In genomic region chr1:41341756-41342562, GRCh38 we compare ENCODE assay signal across 10 cellular contexts. TPM values are rescaled to one million over a fixed set of nuclear protein-coding genes. Genes with fewer than 3 reads are reported as not detected.
DNase-seq lines count a peak whose midpoint lies in the region; ATAC-seq and TF ChIP-seq lines count a peak whose summit lies in the region.
"Had no signal": no experiment of that assay in that cellular context is flagged by ENCODE, and none has a peak within 500 bp of the region (broad histone marks: within the 10 kb centered on the region; RNA-seq: fewer than 3 reads in every experiment).

No MANE protein-coding gene starts in this region.

- no peak overlapping the region for H3K4me3 Mint-ChIP-seq in GM23338
- H3K4me3 Mint-ChIP-seq in effector memory CD8-positive, alpha-beta T cell = peak overlapping the region in 1 of 2 donors; percentile 28
- H3K4me3 Mint-ChIP-seq: activated CD8-positive, alpha-beta T cell treated with anti-CD3 and anti-CD28 coated beads for 36 hours had no signal

- no peaks in the 10 kb centered on the region for H3K36me3 ChIP-seq in GM23338 (ENCODE audit: insufficient read depth)

- H3K4me1 ChIP-seq in GM23338 (ENCODE audit: insufficient read depth) = no peaks in the 10 kb centered on the region

- H3K27ac ChIP-seq in GM23338 (ENCODE audit: low read depth) = no peak overlapping the region

- H3K4me1 Mint-ChIP-seq in GM23338 = peaks cover 7% of the 10 kb centered on the region
- peaks cover 12 to 14% of the 10 kb centered on the region in 2 donors for H3K4me1 Mint-ChIP-seq in effector memory CD8-positive, alpha-beta T cell (ENCODE audit: low read depth in 2 of 2)

- no peaks in the 10 kb centered on the region for H3K9me2 ChIP-seq in GM23338 (ENCODE audit: insufficient read depth)

- no peaks in the 10 kb centered on the region for H4K20me1 ChIP-seq in GM23338 (replicated peaks; ENCODE audit: insufficient read depth)

- no peaks in the 10 kb centered on the region; the same call in 2 of the 3 replicates for H3K36me3 Mint-ChIP-seq in GM23338 (ENCODE audit: low read depth)
- peaks cover 4% of the 10 kb centered on the region for H3K36me3 Mint-ChIP-seq in effector memory CD8-positive, alpha-beta T cell (ENCODE audit: insufficient read depth)

- H3K9me3 Mint-ChIP-seq in GM23338 = peaks cover 7% of the 10 kb centered on the region; the same call in 2 of the 3 replicates
- H3K9me3 Mint-ChIP-seq in effector memory CD8-positive, alpha-beta T cell = no peaks in the 10 kb centered on the region

- ATAC-seq in GM23338 (peak; percentile 70), GM21825 (IDR thresholded peaks at IDR 0.05; ENCODE audit: unreplicated experiment) (no peak), HG03095 (IDR thresholded peaks at IDR 0.05; ENCODE audit: unreplicated experiment) (no peak), GM21367 (IDR thresholded peaks at IDR 0.05; ENCODE audit: unreplicated experiment) (no peak)
- ATAC-seq in effector memory CD8-positive, alpha-beta T cell (replicated peaks) = peak; percentile 55
- ATAC-seq: activated CD8-positive, alpha-beta T cell treated with anti-CD3 and anti-CD28 coated beads for 36 hours had no signal

- no peak overlapping the region for H3K27ac Mint-ChIP-seq in GM23338
- H3K27ac Mint-ChIP-seq in effector memory CD8-positive, alpha-beta T cell = peak overlapping the region in 1 of 2 donors; percentile 1
- H3K27ac Mint-ChIP-seq: activated CD8-positive, alpha-beta T cell treated with anti-CD3 and anti-CD28 coated beads for 36 hours had no signal

- no peaks in the 10 kb centered on the region for H3F3A ChIP-seq in GM23338 (replicated peaks; ENCODE audit: low read depth)

- no peak for DNase-seq in GM23338 (ENCODE audit: low spot score)
- peak; percentile 67 for DNase-seq in NCI-H2171 (lab: John Stamatoyannopoulos, UW)
- DNase-seq in effector memory CD8-positive, alpha-beta T cell = no peak
- DNase-seq in pulmonary artery endothelial cell (ENCODE audit: low read depth, low spot score) = peak; percentile 30
- no peak for DNase-seq in foreskin melanocyte
- DNase-seq: activated CD8-positive, alpha-beta T cell treated with anti-CD3 and anti-CD28 coated beads for 36 hours; NCI-H187 had no signal

- H2AFZ ChIP-seq in GM23338 = no peak overlapping the region

- H3K4me3 ChIP-seq in GM23338 = no peak overlapping the region

- H3K79me2 ChIP-seq in GM23338 (replicated peaks; ENCODE audit: insufficient read depth) = no peaks in the 10 kb centered on the region

- no peaks in the 10 kb centered on the region for H3K27me3 ChIP-seq in GM23338 (ENCODE audit: insufficient read depth)

- peaks cover 15% of the 10 kb centered on the region for H3K27me3 Mint-ChIP-seq in GM23338 (ENCODE audit: insufficient read depth, low read depth, poor library complexity)
- peaks cover 16 to 66% of the 10 kb centered on the region in 2 donors for H3K27me3 Mint-ChIP-seq in effector memory CD8-positive, alpha-beta T cell

- TF ChIP-seq CTCF in GM23338 (conservative IDR thresholded peaks at IDR 0.05; ENCODE audit: low read depth in 2 of 2) = no peak

- no peak overlapping the region for H3K4me2 ChIP-seq in GM23338

TF ChIP-seq in GM23338, 12 proteins besides CTCF, POLR2A, EP300 and RAD21:
- TF ChIP-seq ZNF331 (CRISPR knock-in tag; IDR thresholded peaks at IDR 0.05; ENCODE audit: low read depth) (no peak), EZH2phosphoT487 (IDR thresholded peaks at IDR 0.05; ENCODE audit: unreplicated experiment) (no peak)

RNA-seq across cellular contexts. Expression of gene FOXO6, which starts 19.3 kb away (rescaled TPM):
- total RNA-seq in GM23338 (2014; rRNA removed; shearing (Covaris generic)) = 4.2 and 4.5 TPM in 2 replicates
- polyA plus RNA-seq in GM23338 (2016; fragmentation: Nextera tagmentation; extraction: Ambion mirVana) = 0.66 and 0.68 TPM in 2 replicates
- total RNA-seq in pulmonary artery endothelial cell = 0.14 and 0.53 TPM in 2 replicates

Comparison
In these comparisons a context has a peak if more than half of its experiments do, and no peak if none do; other contexts are left out.
1. ATAC-seq: peak in GM23338 (single experiment) and effector memory CD8-positive, alpha-beta T cell (single experiment); none in GM21825 (single experiment), HG03095 (single experiment) and GM21367 (single experiment).
2. DNase-seq: peak in NCI-H2171 (single experiment) and pulmonary artery endothelial cell (single experiment); none in GM23338 (single experiment), effector memory CD8-positive, alpha-beta T cell (0 of 3) and foreskin melanocyte (single experiment).